ENCODE assay signal across 25 cellular contexts in genomic region chr13:54859827-54860226, GRCh38.
"Had no signal": no experiment of that assay in that cellular context is flagged by ENCODE, and none has a peak within 500 bp of the region (broad histone marks: within the 10 kb centered on the region; RNA-seq: fewer than 3 reads in every experiment).

No MANE protein-coding gene starts in this region.

- H3K36me3 ChIP-seq: colonic mucosa, esophagus squamous epithelium, lower lobe of right lung, prostate gland, right atrium auricular region, tibial artery, upper lobe of left lung had no signal

- H3K27ac ChIP-seq: colonic mucosa, esophagus squamous epithelium, lower lobe of right lung, prostate gland, right atrium auricular region, testis, tibial artery, upper lobe of left lung had no signal

- H3K4me1 ChIP-seq: colonic mucosa, esophagus squamous epithelium, lower lobe of right lung, prostate gland, right atrium auricular region, testis, tibial artery, upper lobe of left lung had no signal

- H3K9me3 ChIP-seq: colonic mucosa, esophagus squamous epithelium, lower lobe of right lung, prostate gland, right atrium auricular region, testis, tibial artery, upper lobe of left lung had no signal

- H3K4me3 ChIP-seq: colonic mucosa, esophagus squamous epithelium, lower lobe of right lung, prostate gland, right atrium auricular region, smooth muscle cell, testis, tibial artery, upper lobe of left lung had no signal

- DNase-seq: colonic mucosa; effector CD8-positive, alpha-beta T cell; endodermal cell; esophagus squamous epithelium; hypothalamus; immature natural killer cell; islet precursor cell; left ventricle myocardium superior; lower lobe of right lung; naive thymus-derived CD8-positive, alpha-beta T cell; nephron progenitor cell; nucleus accumbens; stimulated activated CD4-positive, alpha-beta T cell treated with anti-CD3 and anti-CD28 coated beads, Interleukin-12 subunit alpha, Interleukin-12 subunit beta, amount 100 ng/mL, for 4 hours; stimulated activated CD4-positive, alpha-beta T cell treated with anti-CD3 and anti-CD28 coated beads, Interleukin-2, amount 100 ng/mL, for 24 hours; stimulated activated CD4-positive, alpha-beta T cell treated with anti-CD3 and anti-CD28 coated beads, Interleukin-4, amount 100 ng/mL, for 24 hours; stimulated activated naive CD8-positive, alpha-beta T cell treated with anti-CD3 and anti-CD28 coated beads, Interleukin-15, Interleukin-2, amounts not matched to agents 100 U/mL and 50 U/mL, for 24 hours; substantia nigra; testis; tibial artery; upper lobe of left lung had no signal

- H3K4me2 ChIP-seq: smooth muscle cell had no signal

- ATAC-seq: left ventricle myocardium superior; lower lobe of right lung; naive thymus-derived CD8-positive, alpha-beta T cell; sciatic nerve; stimulated activated effector memory CD8-positive, alpha-beta T cell treated with anti-CD3 and anti-CD28 coated beads, Interleukin-12 subunit alpha, Interleukin-12 subunit beta, amount 100 ng/mL, for 72 hours; stimulated activated naive CD8-positive, alpha-beta T cell treated with anti-CD3 and anti-CD28 coated beads, Interleukin-15, Interleukin-2, amounts not matched to agents 100 U/mL and 50 U/mL, for 24 hours had no signal

- H3K27me3 ChIP-seq: colonic mucosa, esophagus squamous epithelium, right atrium auricular region, testis, tibial artery, upper lobe of left lung had no signal
